In the genomic region with DNA sequence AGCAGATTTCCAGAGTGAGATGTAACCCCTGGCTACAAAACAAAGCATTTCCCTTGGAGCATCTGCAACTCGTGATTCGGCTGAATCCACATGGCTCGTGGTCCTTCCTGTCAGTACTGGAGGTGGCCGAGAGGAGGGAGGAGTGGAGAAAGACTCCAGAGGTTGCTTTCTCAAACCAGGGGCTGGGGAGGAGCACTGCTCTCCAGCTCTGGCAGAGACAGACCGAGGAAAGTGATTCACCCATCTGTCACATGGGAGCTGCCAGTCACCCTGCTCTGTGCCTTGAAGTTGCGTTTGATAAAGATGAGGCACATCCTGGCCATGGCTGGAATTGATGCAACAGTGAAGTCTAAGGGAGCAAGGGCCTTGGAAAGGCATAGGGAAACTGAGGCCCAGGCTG, we compare ENCODE assay signal across 1 cellular context.
TF ChIP-seq lines count a peak whose summit lies in the region.

No MANE protein-coding gene starts in this region.

TF ChIP-seq in H1, 55 proteins besides CTCF, POLR2A, EP300 and RAD21 (continued from another document):
- TF ChIP-seq CBX5 (IDR thresholded peaks at IDR 0.05; ENCODE audit: low read depth, low read length): no peak
- TF ChIP-seq RNF2 (IDR thresholded peaks at IDR 0.05; ENCODE audit: borderline replicate concordance, low read depth, low read length, missing control alignments, poor library complexity, severe bottlenecking): no peak
- TF ChIP-seq BCL11A (IDR thresholded peaks at IDR 0.05; ENCODE audit: low read depth in 2 of 2, low read length in 2 of 2): no peak
- TF ChIP-seq SIX5 (IDR thresholded peaks at IDR 0.05; ENCODE audit: low read depth, low read length): no peak
- TF ChIP-seq TAF1 (IDR thresholded peaks at IDR 0.05; ENCODE audit: low read depth, low read length): no peak
- TF ChIP-seq RBBP5 (IDR thresholded peaks at IDR 0.05; ENCODE audit: borderline replicate concordance, low read depth, low read length): no peak
- TF ChIP-seq ZNF274 (IDR thresholded peaks at IDR 0.05; ENCODE audit: borderline replicate concordance, extremely low read depth, low read length): no peak
- no peak for TF ChIP-seq RFX5 (IDR thresholded peaks at IDR 0.05; ENCODE audit: borderline replicate concordance, low read depth, low read length)
- TF ChIP-seq TEAD4 (IDR thresholded peaks at IDR 0.05; ENCODE audit: low read depth, low read length): no peak
